In genomic region chr20:46673394-46674252, GRCh38 we compare ENCODE assay signal across 13 cellular contexts. TPM values are rescaled to one million over a fixed set of nuclear protein-coding genes. Genes with fewer than 3 reads are reported as not detected.
"Had no signal": no experiment of that assay in that cellular context is flagged by ENCODE, and none has a peak within 500 bp of the region (broad histone marks: within the 10 kb centered on the region; RNA-seq: fewer than 3 reads in every experiment).

No MANE protein-coding gene starts in this region.

- H3K27me3 Mint-ChIP-seq: naive thymus-derived CD4-positive, alpha-beta T cell; type B pancreatic cell had no signal

- H3K4me3 ChIP-seq: heart right ventricle, psoas muscle had no signal

- H3K27ac ChIP-seq: heart right ventricle, psoas muscle had no signal

- H3K9me3 ChIP-seq: psoas muscle had no signal

- ATAC-seq: esophagus mucosa; left lobe of liver; naive thymus-derived CD4-positive, alpha-beta T cell; psoas muscle had no signal

- H3K27me3 ChIP-seq: heart right ventricle had no signal

- H3K36me3 ChIP-seq: heart right ventricle had no signal

- H3K4me1 ChIP-seq: heart right ventricle, psoas muscle had no signal

- H3K27ac Mint-ChIP-seq: type B pancreatic cell had no signal

- DNase-seq: effector memory CD4-positive, alpha-beta T cell; heart right ventricle; hypothalamus; islet precursor cell; mammary epithelial cell; naive thymus-derived CD4-positive, alpha-beta T cell; psoas muscle; small intestine; stimulated activated CD4-positive, alpha-beta T cell treated with anti-CD3 and anti-CD28 coated beads, Interleukin-12 subunit alpha, Interleukin-12 subunit beta, amount 100 ng/mL, for 4 hours; stimulated activated naive CD4-positive, alpha-beta T cell treated with Interleukin-2 at 50 U/mL for 16 hours had no signal

RNA-seq across cellular contexts. Expression of gene SLC13A3, which starts 22.4 kb away (rescaled TPM):
- polyA plus RNA-seq: naive thymus-derived CD4-positive, alpha-beta T cell had no signal

RNA-seq across cellular contexts. Expression of gene SLC2A10, which starts 35.8 kb away (rescaled TPM):
- polyA plus RNA-seq: mammary epithelial cell; naive thymus-derived CD4-positive, alpha-beta T cell had no signal
